Comparison of ENCODE assay signal across 1 cellular context in the genomic region with DNA sequence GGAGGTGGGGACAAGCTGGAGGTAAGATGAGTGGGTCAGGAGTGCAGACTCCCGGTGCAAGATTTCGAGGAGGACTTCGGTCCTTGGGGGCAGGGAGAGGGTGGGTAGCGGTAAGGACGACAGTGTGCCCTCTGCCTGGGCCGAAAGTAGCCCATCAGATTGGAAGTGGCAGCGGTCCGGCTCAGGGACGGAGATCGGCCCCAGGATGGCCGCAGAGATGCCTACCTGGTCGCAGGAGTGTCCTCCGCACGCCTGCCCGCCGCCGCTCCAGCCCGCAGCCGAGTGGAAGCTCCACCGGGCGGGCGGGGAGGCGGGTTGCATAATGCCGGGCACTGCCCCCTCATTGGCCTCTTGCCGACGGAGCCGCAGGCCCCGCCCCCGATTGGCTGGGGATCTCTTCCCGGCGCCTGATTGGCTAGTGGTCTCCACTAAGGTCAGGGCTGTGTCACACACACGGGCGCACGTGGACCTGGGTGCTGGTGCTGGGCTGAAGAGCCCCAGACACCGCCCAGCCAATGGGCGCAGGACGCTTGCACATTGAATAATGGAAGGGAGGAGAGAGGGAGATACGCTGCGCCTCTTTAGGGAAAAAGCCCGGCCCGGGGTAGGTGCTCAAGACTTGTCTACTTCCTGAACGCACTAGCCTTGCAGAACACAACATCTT.
TF ChIP-seq lines count a peak whose summit lies in the region.

PER1 (minus strand) TSS at position 293 of the 664 bp plus-strand sequence. CDS start 1,698 bp downstream, outside the sequence.

TF ChIP-seq in WTC11, 78 proteins besides CTCF, POLR2A, EP300 and RAD21 (continued from another document):
- TF ChIP-seq ARID4B (CRISPR knock-in tag; IDR thresholded peaks at IDR 0.05; ENCODE audit: borderline replicate concordance) (0 out of 2 replicates have a peak, but pooled peaks have one; percentile 67), GABPB1 (CRISPR knock-in tag; IDR thresholded peaks at IDR 0.05) (peak; percentile 69), ZNF416 (CRISPR knock-in tag; IDR thresholded peaks at IDR 0.05) (no peak), FOXK1 (CRISPR knock-in tag; IDR thresholded peaks at IDR 0.05) (peak; percentile 73), ZNF219 (CRISPR knock-in tag; IDR thresholded peaks at IDR 0.05; ENCODE audit: borderline replicate concordance) (peak; percentile 79; the same call in 1 of the 2 replicates), SP1 (CRISPR knock-in tag; conservative IDR thresholded peaks at IDR 0.05) (peak; percentile 75)
- TF ChIP-seq, protein P1, sequence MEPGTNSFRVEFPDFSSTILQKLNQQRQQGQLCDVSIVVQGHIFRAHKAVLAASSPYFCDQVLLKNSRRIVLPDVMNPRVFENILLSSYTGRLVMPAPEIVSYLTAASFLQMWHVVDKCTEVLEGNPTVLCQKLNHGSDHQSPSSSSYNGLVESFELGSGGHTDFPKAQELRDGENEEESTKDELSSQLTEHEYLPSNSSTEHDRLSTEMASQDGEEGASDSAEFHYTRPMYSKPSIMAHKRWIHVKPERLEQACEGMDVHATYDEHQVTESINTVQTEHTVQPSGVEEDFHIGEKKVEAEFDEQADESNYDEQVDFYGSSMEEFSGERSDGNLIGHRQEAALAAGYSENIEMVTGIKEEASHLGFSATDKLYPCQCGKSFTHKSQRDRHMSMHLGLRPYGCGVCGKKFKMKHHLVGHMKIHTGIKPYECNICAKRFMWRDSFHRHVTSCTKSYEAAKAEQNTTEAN (CRISPR knock-in tag; IDR thresholded peaks at IDR 0.05), result peak; percentile 70; the same call in 1 of the 2 replicates
